In genomic region chr4:185256444-185256843, GRCh38 we compare ENCODE assay signal across 18 cellular contexts. TPM values are rescaled to one million over a fixed set of nuclear protein-coding genes. Genes with fewer than 3 reads are reported as not detected.
DNase-seq lines count a peak whose midpoint lies in the region; ATAC-seq, FAIRE-seq and TF ChIP-seq lines count a peak whose summit lies in the region.
"Had no signal": no experiment of that assay in that cellular context is flagged by ENCODE, and none has a peak within 500 bp of the region (broad histone marks: within the 10 kb centered on the region; RNA-seq: fewer than 3 reads in every experiment).

No MANE protein-coding gene starts in this region.

- H3K9ac ChIP-seq in astrocyte (ENCODE audit: low read length): peak overlapping the region; percentile 57
- H3K9ac ChIP-seq: KMS-11 had no signal

- H3K27me3 Mint-ChIP-seq in CD4-positive, CD25-positive, alpha-beta regulatory T cell: no peaks in the 10 kb centered on the region
- H3K27me3 Mint-ChIP-seq in astrocyte (ENCODE audit: low read depth, unreplicated experiment): no peaks in the 10 kb centered on the region

- H3K9me3 Mint-ChIP-seq in CD4-positive, CD25-positive, alpha-beta regulatory T cell: no peaks in the 10 kb centered on the region
- H3K9me3 Mint-ChIP-seq in astrocyte (ENCODE audit: unreplicated experiment): no peaks in the 10 kb centered on the region
- H3K9me3 Mint-ChIP-seq: nephron had no signal

- intact Hi-C loops in left ventricle myocardium superior (cut with micrococcal nuclease): no loop called here
- intact Hi-C loops in pancreas (cut with DNase I): no loop called here

- TF ChIP-seq RAD21 in Ishikawa (IDR thresholded peaks at IDR 0.05; ENCODE audit: low read depth): no peak

- no peaks in the 10 kb centered on the region for H4K20me1 ChIP-seq in astrocyte (ENCODE audit: insufficient read depth, low read length)

- peak overlapping the region; percentile 86 for H3K4me3 ChIP-seq in CD4-positive, CD25-positive, alpha-beta regulatory T cell (ENCODE audit: low read depth, low read length)
- H3K4me3 ChIP-seq in astrocyte (ENCODE audit: insufficient read depth, low read depth, low read length) (no peak overlapping the region), pancreas (no peak overlapping the region)
- H3K4me3 ChIP-seq: cardiac muscle cell, uterus had no signal

- H3K27ac Mint-ChIP-seq in CD4-positive, CD25-positive, alpha-beta regulatory T cell: peak overlapping the region in 1 of 3 donors; percentile 67
- H3K27ac Mint-ChIP-seq in astrocyte (ENCODE audit: unreplicated experiment): peak overlapping the region; percentile 93
- H3K27ac Mint-ChIP-seq: nephron had no signal

- peaks cover 11% of the 10 kb centered on the region for H3K79me2 ChIP-seq in astrocyte (ENCODE audit: insufficient read depth, low read length)

- H3K9me3 ChIP-seq in CD4-positive, CD25-positive, alpha-beta regulatory T cell (ENCODE audit: control insufficient read depth in 2 of 2, low read length in 2 of 2): no peaks in the 10 kb centered on the region
- H3K9me3 ChIP-seq in astrocyte (ENCODE audit: insufficient read depth, low read depth, low read length) (no peaks in the 10 kb centered on the region), pancreas (no peaks in the 10 kb centered on the region)
- H3K9me3 ChIP-seq: uterus had no signal

- no peaks in the 10 kb centered on the region for H3K27me3 ChIP-seq in CD4-positive, CD25-positive, alpha-beta regulatory T cell (ENCODE audit: control insufficient read depth, insufficient read depth, low read length)
- H3K27me3 ChIP-seq in astrocyte (ENCODE audit: insufficient read depth, low read length) (no peaks in the 10 kb centered on the region), pancreas (no peaks in the 10 kb centered on the region)
- H3K27me3 ChIP-seq: cardiac muscle cell, uterus had no signal

- no peak overlapping the region for H2AFZ ChIP-seq in astrocyte (ENCODE audit: low read depth, low read length)

- H3K36me3 ChIP-seq in CD4-positive, CD25-positive, alpha-beta regulatory T cell (ENCODE audit: control insufficient read depth, insufficient read depth, low read length): peaks cover 3% of the 10 kb centered on the region
- H3K36me3 ChIP-seq in astrocyte (ENCODE audit: insufficient read depth, low read length): no peaks in the 10 kb centered on the region
- no peaks in the 10 kb centered on the region for H3K36me3 ChIP-seq in pancreas
- H3K36me3 ChIP-seq: cardiac muscle cell, uterus had no signal

- peak overlapping the region in 3 of 4 donors; percentile 81 to 92 (median 85) for H3K4me3 Mint-ChIP-seq in CD4-positive, CD25-positive, alpha-beta regulatory T cell
- H3K4me3 Mint-ChIP-seq in astrocyte (ENCODE audit: unreplicated experiment): no peak overlapping the region
- H3K4me3 Mint-ChIP-seq: nephron had no signal

- H3K4me1 ChIP-seq in CD4-positive, CD25-positive, alpha-beta regulatory T cell (ENCODE audit: control insufficient read depth, insufficient read depth, low read length, poor library complexity, severe bottlenecking): peaks cover 40% of the 10 kb centered on the region
- peaks cover 27% of the 10 kb centered on the region for H3K4me1 ChIP-seq in astrocyte (ENCODE audit: insufficient read depth, low read length)
- H3K4me1 ChIP-seq in pancreas: peaks cover 0 to 7% (median 0%) of the 10 kb centered on the region in 3 donors
- H3K4me1 ChIP-seq: uterus had no signal

- no peak for TF ChIP-seq CTCF in astrocyte (IDR thresholded peaks at IDR 0.05; ENCODE audit: insufficient read depth, low read depth, low read length)
- no peak for TF ChIP-seq CTCF in pancreas (IDR thresholded peaks at IDR 0.05)

- no peak for ATAC-seq in CD4-positive, CD25-positive, alpha-beta regulatory T cell (ENCODE audit: low read depth in 2 of 2)
- no peak for ATAC-seq in left ventricle myocardium superior
- ATAC-seq in pancreas: no peak
- ATAC-seq: esophagus mucosa, Panc1 had no signal

- H3K27ac ChIP-seq in CD4-positive, CD25-positive, alpha-beta regulatory T cell (ENCODE audit: insufficient read depth, low read length, poor library complexity, severe bottlenecking): peak overlapping the region; percentile 76
- peak overlapping the region; percentile 81 for H3K27ac ChIP-seq in astrocyte (ENCODE audit: low read depth, low read length)
- no peak overlapping the region for H3K27ac ChIP-seq in pancreas
- H3K27ac ChIP-seq: cardiac muscle cell, KMS-11, uterus had no signal

- peaks cover 21 to 62% (median 32%) of the 10 kb centered on the region in 4 donors for H3K4me1 Mint-ChIP-seq in CD4-positive, CD25-positive, alpha-beta regulatory T cell
- peaks cover 59% of the 10 kb centered on the region for H3K4me1 Mint-ChIP-seq in astrocyte (ENCODE audit: low read depth, unreplicated experiment)

- H3K36me3 Mint-ChIP-seq in CD4-positive, CD25-positive, alpha-beta regulatory T cell: peaks cover 13% of the 10 kb centered on the region
- H3K36me3 Mint-ChIP-seq in astrocyte (ENCODE audit: low read depth, unreplicated experiment): peaks cover 7% of the 10 kb centered on the region

- no peak for TF ChIP-seq EP300 in Ishikawa (IDR thresholded peaks at IDR 0.05; ENCODE audit: borderline replicate concordance)

- no peak for FAIRE-seq in astrocyte (lab: Jason Lieb, UNC)
- FAIRE-seq in pancreas (lab: Jason Lieb, UNC): no peak

- peak overlapping the region; percentile 47 for H3K4me2 ChIP-seq in astrocyte (ENCODE audit: low read length)
- H3K4me2 ChIP-seq: KMS-11 had no signal

- WGBS in pancreas, 2 donors: 92 to 96% methylated on average over 3 of the region's 3 CpGs

- DNase-seq in CD4-positive, CD25-positive, alpha-beta regulatory T cell: no peak
- peak; percentile 76 for DNase-seq in astrocyte (ENCODE audit: low read depth)
- DNase-seq in kidney glomerular epithelial cell (lab: John Stamatoyannopoulos, UW): peak; percentile 34
- no peak for DNase-seq in OCI-M2 (lab: John Stamatoyannopoulos, UW; ENCODE audit: unreplicated experiment)
- DNase-seq in left ventricle myocardium superior: no peak
- no peak for DNase-seq in DMS 273 treated with DMSO at 0.1 percent for 48 hours (lab: John Stamatoyannopoulos, UW)
- DNase-seq in pancreas: no peak
- DNase-seq: activated T-cell treated with anti-CD3 and anti-CD28 coated beads, Interleukin-2, amount 50 U/mL, for 1 hour; COR-L47; H7; stimulated activated CD4-positive, alpha-beta T cell treated with anti-CD3 and anti-CD28 coated beads, Interleukin-12 subunit alpha, Interleukin-12 subunit beta, amount 100 ng/mL, for 4 hours; uterus had no signal

TF ChIP-seq in Ishikawa, 13 proteins besides CTCF, POLR2A, EP300 and RAD21:
- peak; percentile 45; the same call in 1 of the 2 replicates for TF ChIP-seq TEAD4 (IDR thresholded peaks at IDR 0.05)
- no peak for TF ChIP-seq REST (IDR thresholded peaks at IDR 0.05; ENCODE audit: low read depth)
- no peak for TF ChIP-seq CEBPB (IDR thresholded peaks at IDR 0.05)
TF ChIP-seq in Ishikawa: peak in this region for 1.

RNA-seq across cellular contexts. Expression of gene SNX25, which starts 47.0 kb away (rescaled TPM):
- 22.2 TPM for total RNA-seq in CD4-positive, CD25-positive, alpha-beta regulatory T cell
- 1 to 10 TPM; 3.7 to 8.6 (median 7.0) TPM for polyA plus RNA-seq in CD4-positive, CD25-positive, alpha-beta regulatory T cell
- total RNA-seq in astrocyte: 29.2 and 29.5 TPM in 2 replicates
- total RNA-seq in left ventricle myocardium superior: 10.0 TPM
- 10 to 100 TPM; 10.1 to 15.0 (median 12.5) TPM for total RNA-seq in pancreas
- polyA plus RNA-seq in pancreas: 1 to 10 TPM; 4.8 to 9.4 TPM

RNA-seq across cellular contexts. Expression of gene CFAP97, which starts 52.6 kb away (rescaled TPM):
- 28.3 TPM for total RNA-seq in CD4-positive, CD25-positive, alpha-beta regulatory T cell
- 10 to 100 TPM; 68.6 to 87.1 (median 80.2) TPM for polyA plus RNA-seq in CD4-positive, CD25-positive, alpha-beta regulatory T cell
- total RNA-seq in astrocyte: 22.1 and 22.7 TPM in 2 replicates
- 9.8 TPM for total RNA-seq in left ventricle myocardium superior
- total RNA-seq in pancreas: 10 to 100 TPM; 10.4 to 19.2 (median 17.2) TPM
- 1 to 10 TPM; 3.4 to 5.6 TPM for polyA plus RNA-seq in pancreas

Comparison
In these comparisons a context has a peak if more than half of its experiments do, and no peak if none do; other contexts are left out.
1. DNase-seq: peak in astrocyte (single experiment) and kidney glomerular epithelial cell (single experiment); none in CD4-positive, CD25-positive, alpha-beta regulatory T cell (0 of 3), OCI-M2 (single experiment), left ventricle myocardium superior (single experiment), DMS 273 treated with DMSO at 0.1 percent for 48 hours (single experiment) and pancreas (0 of 6).
2. H3K27ac ChIP-seq: peak in CD4-positive, CD25-positive, alpha-beta regulatory T cell (single experiment) and astrocyte (single experiment); none in pancreas (0 of 4).